10 cellular contexts compared by ENCODE assay signal in genomic region chr14:26204362-26204953, GRCh38.
A peak's percentile ranks its signal among the peaks of the same experiment; 100 is the strongest.
DNase-seq lines count a peak whose midpoint lies in the region; ATAC-seq, FAIRE-seq and TF ChIP-seq lines count a peak whose summit lies in the region.
"Had no signal": no experiment of that assay in that cellular context is flagged by ENCODE, and none has a peak within 500 bp of the region (broad histone marks: within the 10 kb centered on the region; RNA-seq: fewer than 3 reads in every experiment).

No MANE protein-coding gene starts in this region.

- CTCF ChIA-PET in H1 (lab: Charles Lee; ENCODE audit: partially characterized antibody): interaction anchor here (0.8 to 1.1 kb wide), 3 partner anchors 9 to 71 kb away, joined by 3 to 5 read pairs (median 4); no protein-coding TSS in a partner anchor
- CTCF ChIA-PET in CD4-positive, alpha-beta T cell (lab: Charles Lee): no interaction called here

- POLR2A ChIA-PET in H1 (lab: Charles Lee; ENCODE audit: partially characterized antibody): no interaction called here
- POLR2A ChIA-PET in CD4-positive, alpha-beta T cell (lab: Charles Lee): no interaction called here

- H3K9ac ChIP-seq in H1 (replicated peaks in 1 of 4; ENCODE audit: extremely low read depth in 1 of 4, low read depth in 3 of 4, low read length in 3 of 4): no peak overlapping the region; a peak in 1 of 7 replicates

- no peak overlapping the region for H2BK12ac ChIP-seq in H1 (ENCODE audit: low read depth, low read length)

- H3K27me3 Mint-ChIP-seq in CD4-positive, alpha-beta T cell: peaks cover 40% of the 10 kb centered on the region
- H3K27me3 Mint-ChIP-seq: activated T-helper 17 cell treated with anti-CD3 and anti-CD28 coated beads, Interleukin-2, amount 50 U/mL, for 72 hours had no signal

- no peaks in the 10 kb centered on the region for H3K4me1 Mint-ChIP-seq in CD4-positive, alpha-beta T cell (ENCODE audit: low read depth)
- H3K4me1 Mint-ChIP-seq: activated T-helper 17 cell treated with anti-CD3 and anti-CD28 coated beads, Interleukin-2, amount 50 U/mL, for 72 hours had no signal

- H4K20me1 ChIP-seq in H1 (replicated peaks in 1 of 2; ENCODE audit: control insufficient read depth in 1 of 2, insufficient read depth in 2 of 2, low read length in 2 of 2): peaks cover 0 to 1% of the 10 kb centered on the region in 2 experiments

- peaks cover 0 to 18% (median 5%) of the 10 kb centered on the region in 4 experiments; a peak in 3 of 7 replicates for H3K27me3 ChIP-seq in H1 (replicated peaks in 1 of 4; ENCODE audit: control insufficient read depth in 3 of 4, extremely low read depth in 1 of 4, insufficient read depth in 3 of 4, low read length in 3 of 4)
- H3K27me3 ChIP-seq in CD4-positive, alpha-beta T cell (ENCODE audit: control insufficient read depth, insufficient read depth, low read length): no peaks in the 10 kb centered on the region

- peaks cover 2% of the 10 kb centered on the region for H3K9me3 Mint-ChIP-seq in CD4-positive, alpha-beta T cell
- peaks cover 15 to 26% of the 10 kb centered on the region in 2 donors for H3K9me3 Mint-ChIP-seq in activated naive CD4-positive, alpha-beta T cell treated with anti-CD3 and anti-CD28 coated beads, Interleukin-2, amount 50 U/mL, for 72 hours

- no peak overlapping the region for H3K4me3 Mint-ChIP-seq in CD4-positive, alpha-beta T cell
- H3K4me3 Mint-ChIP-seq: activated T-helper 17 cell treated with anti-CD3 and anti-CD28 coated beads, Interleukin-2, amount 50 U/mL, for 72 hours had no signal

- H3K4me3 ChIP-seq in H1 (ENCODE audit: extremely low read depth in 1 of 4, insufficient read depth in 2 of 4, low read depth in 3 of 4, low read length in 4 of 4): peak overlapping the region; percentile 44 to 62 (median 52)
- peak overlapping the region; percentile 22 for H3K4me3 ChIP-seq in lower leg skin (ENCODE audit: low read depth, poor library complexity, severe bottlenecking)

- no peaks in the 10 kb centered on the region for H3K79me2 ChIP-seq in H1 (ENCODE audit: control insufficient read depth in 1 of 2, insufficient read depth in 2 of 2, low read length in 2 of 2)

- H2AK5ac ChIP-seq in H1 (ENCODE audit: low read depth, low read length): no peak overlapping the region

- no peaks in the 10 kb centered on the region for H3K79me1 ChIP-seq in H1 (ENCODE audit: low read depth, low read length)

- no peak overlapping the region for H3K23ac ChIP-seq in H1 (ENCODE audit: insufficient read length)

- no peak overlapping the region for H4K5ac ChIP-seq in H1 (ENCODE audit: insufficient read length, low read depth, low read length)

- H2BK120ac ChIP-seq in H1 (replicated peaks; ENCODE audit: low read depth, low read length): no peak overlapping the region

- no peak overlapping the region for H3K27ac ChIP-seq in H1 (ENCODE audit: low read depth, low read length)
- peak overlapping the region; percentile 18 for H3K27ac ChIP-seq in substantia nigra (ENCODE audit: low read depth, low read length, poor library complexity, severe bottlenecking)
- H3K27ac ChIP-seq in CD4-positive, alpha-beta T cell (ENCODE audit: low read depth, low read length): no peak overlapping the region

- DNase-seq in NCI-H69 (lab: John Stamatoyannopoulos, UW) (peak; percentile 37), H1 (ENCODE audit: low read depth in 1 of 2, low spot score in 2 of 2) (no peak), lower leg skin (ENCODE audit: low spot score in 2 of 2) (no peak), substantia nigra (lab: John Stamatoyannopoulos, UW) (peak in 5 of 49 donors; percentile 19 to 47 (median 36)), NCI-H226 (no peak)
- no peak for DNase-seq in CD4-positive, alpha-beta T cell
- DNase-seq in stimulated activated CD8-positive, alpha-beta memory T cell treated with anti-CD3 and anti-CD28 coated beads, Interleukin-4, amount 100 ng/mL, for 48 hours: no peak
- no peak for DNase-seq in activated naive CD4-positive, alpha-beta T cell treated with anti-CD3 and anti-CD28 coated beads, Interleukin-2, amount 50 U/mL, for 72 hours (ENCODE audit: low spot score in 2 of 2)

- no peaks in the 10 kb centered on the region for H3K9me3 ChIP-seq in H1 (ENCODE audit: insufficient read depth in 2 of 2, low read depth in 1 of 2, low read length in 1 of 2)
- peaks cover 3% of the 10 kb centered on the region for H3K9me3 ChIP-seq in CD4-positive, alpha-beta T cell (ENCODE audit: control insufficient read depth, low read length)

- no peaks in the 10 kb centered on the region for H3K36me3 Mint-ChIP-seq in CD4-positive, alpha-beta T cell (ENCODE audit: low read depth)
- peaks cover 0 to 11% of the 10 kb centered on the region in 2 donors for H3K36me3 Mint-ChIP-seq in activated naive CD4-positive, alpha-beta T cell treated with anti-CD3 and anti-CD28 coated beads, Interleukin-2, amount 50 U/mL, for 72 hours

- H2BK20ac ChIP-seq in H1 (ENCODE audit: low read length): no peak overlapping the region

- H4K8ac ChIP-seq in H1 (ENCODE audit: extremely low read depth, insufficient read depth, low read length): no peak overlapping the region

- 34% methylated on average over 13 of the region's 13 CpGs; no CpG with 5 or more reads in 1 of the 2 experiments for WGBS in H1 (ENCODE audit: extremely low coverage in 1 of 2, insufficient coverage in 1 of 2, insufficient read length in 1 of 2, insufficient replicate concordance in 2 of 2, low coverage in 1 of 2, low lambda C conversion rate in 2 of 2, missing lambda C conversion rate in 1 of 2), 2 experiments
- WGBS in lower leg skin, 2 donors: 38 to 43% methylated on average over 13 of the region's 13 CpGs

- H2BK5ac ChIP-seq in H1 (ENCODE audit: low read depth, low read length): no peak overlapping the region

- no peak overlapping the region for H3K56ac ChIP-seq in H1 (replicated peaks; ENCODE audit: insufficient read length, low read depth, low read length)

- no peak overlapping the region for H3K18ac ChIP-seq in H1 (ENCODE audit: extremely low read depth, low read length)

- no peak for ATAC-seq in CD4-positive, alpha-beta T cell (ENCODE audit: poor library complexity)
- no peak for ATAC-seq in activated naive CD4-positive, alpha-beta T cell treated with anti-CD3 and anti-CD28 coated beads, Interleukin-2, amount 50 U/mL, for 72 hours
- ATAC-seq: activated T-helper 17 cell treated with anti-CD3 and anti-CD28 coated beads, Interleukin-2, amount 50 U/mL, for 72 hours had no signal

- no peak for TF ChIP-seq POLR2A in H1 (IDR thresholded peaks at IDR 0.05; ENCODE audit: control extremely low read depth in 1 of 2, low read depth in 2 of 2, low read length in 2 of 2)
- no peak for TF ChIP-seq POLR2A in lower leg skin (IDR thresholded peaks at IDR 0.05)

- H4K91ac ChIP-seq in H1 (replicated peaks; ENCODE audit: insufficient read length, low read length): no peak overlapping the region

- no peak for TF ChIP-seq CTCF in H1 (IDR thresholded peaks at IDR 0.05; ENCODE audit: control extremely low read depth in 1 of 3, insufficient read depth in 1 of 3, low read depth in 1 of 3, low read length in 3 of 3)
- TF ChIP-seq CTCF in lower leg skin (IDR thresholded peaks at IDR 0.05): no peak
- TF ChIP-seq CTCF in CD4-positive, alpha-beta T cell (IDR thresholded peaks at IDR 0.05): no peak

- H3K4ac ChIP-seq in H1 (replicated peaks; ENCODE audit: insufficient read length, low read depth, low read length): no peak overlapping the region

- FAIRE-seq in H1 (lab: Jason Lieb, UNC): no peak
- FAIRE-seq: TTC549 had no signal

- H3K4me2 ChIP-seq in H1 (ENCODE audit: insufficient read depth in 1 of 2, low read depth in 2 of 2, low read length in 2 of 2): peak overlapping the region; percentile 63 to 71

- intact Hi-C loops in lower leg skin (cut with DNase I; ENCODE audit: low total_unique reads): no loop called here
- intact Hi-C loops in CD4-positive, alpha-beta T cell (cut with DNase I, micrococcal nuclease): no loop called here

- H3K14ac ChIP-seq in H1 (ENCODE audit: insufficient read length): no peak overlapping the region

- no peaks in the 10 kb centered on the region for H3K36me3 ChIP-seq in H1 (ENCODE audit: control insufficient read depth in 2 of 4, insufficient read depth in 4 of 4, low read length in 3 of 4)

- H3K4me1 ChIP-seq in H1 (replicated peaks in 1 of 4; ENCODE audit: control insufficient read depth in 3 of 4, insufficient read depth in 4 of 4, low read length in 3 of 4): no peaks in the 10 kb centered on the region

- no peak for TF ChIP-seq RAD21 in H1 (IDR thresholded peaks at IDR 0.05 in 1 of 2, conservative IDR thresholded peaks at IDR 0.05 in 1 of 2; ENCODE audit: low read depth in 2 of 2, low read length in 2 of 2)

- 0 out of 2 replicates have a peak overlapping the region, but pooled peaks have one; percentile 52 for H2AFZ ChIP-seq in H1 (ENCODE audit: low read length)

- H3K23me2 ChIP-seq in H1 (ENCODE audit: low read depth, low read length): no peaks in the 10 kb centered on the region

- H3K27ac Mint-ChIP-seq in CD4-positive, alpha-beta T cell: no peak overlapping the region
- no peak overlapping the region for H3K27ac Mint-ChIP-seq in activated naive CD4-positive, alpha-beta T cell treated with anti-CD3 and anti-CD28 coated beads, Interleukin-2, amount 50 U/mL, for 72 hours
- H3K27ac Mint-ChIP-seq: activated T-helper 17 cell treated with anti-CD3 and anti-CD28 coated beads, Interleukin-2, amount 50 U/mL, for 72 hours had no signal

- no peak overlapping the region for H2BK15ac ChIP-seq in H1 (ENCODE audit: low read length)

- TF ChIP-seq EP300 in H1 (IDR thresholded peaks at IDR 0.05; ENCODE audit: borderline replicate concordance in 1 of 2, low read depth in 2 of 2, low read length in 2 of 2): no peak

TF ChIP-seq in H1, 55 proteins besides CTCF, POLR2A, EP300 and RAD21:
- no peak for TF ChIP-seq JUND (IDR thresholded peaks at IDR 0.05; ENCODE audit: low read length)
- no peak for TF ChIP-seq NANOG (IDR thresholded peaks at IDR 0.05; ENCODE audit: insufficient read depth, low read depth, low read length, poor library complexity, severe bottlenecking)
- no peak for TF ChIP-seq CHD1 (IDR thresholded peaks at IDR 0.05; ENCODE audit: low read depth, low read length)
- TF ChIP-seq KDM1A (IDR thresholded peaks at IDR 0.05; ENCODE audit: borderline replicate concordance, low read length): no peak
- no peak for TF ChIP-seq NRF1 (IDR thresholded peaks at IDR 0.05; ENCODE audit: low read depth, low read length)
- no peak for TF ChIP-seq RFX5 (IDR thresholded peaks at IDR 0.05; ENCODE audit: borderline replicate concordance, low read depth, low read length)
- no peak for TF ChIP-seq CBX8 (IDR thresholded peaks at IDR 0.05; ENCODE audit: borderline replicate concordance, low read depth, low read length)
- TF ChIP-seq GTF2F1 (IDR thresholded peaks at IDR 0.05; ENCODE audit: borderline replicate concordance, low read depth, low read length): no peak
- no peak for TF ChIP-seq HDAC6 (IDR thresholded peaks at IDR 0.05; ENCODE audit: low read depth, low read length)
- TF ChIP-seq PHF8 (conservative IDR thresholded peaks at IDR 0.05; ENCODE audit: low read depth, low read length): no peak
- no peak for TF ChIP-seq CEBPB (IDR thresholded peaks at IDR 0.05; ENCODE audit: low read depth, low read length)
